In the genomic region with DNA sequence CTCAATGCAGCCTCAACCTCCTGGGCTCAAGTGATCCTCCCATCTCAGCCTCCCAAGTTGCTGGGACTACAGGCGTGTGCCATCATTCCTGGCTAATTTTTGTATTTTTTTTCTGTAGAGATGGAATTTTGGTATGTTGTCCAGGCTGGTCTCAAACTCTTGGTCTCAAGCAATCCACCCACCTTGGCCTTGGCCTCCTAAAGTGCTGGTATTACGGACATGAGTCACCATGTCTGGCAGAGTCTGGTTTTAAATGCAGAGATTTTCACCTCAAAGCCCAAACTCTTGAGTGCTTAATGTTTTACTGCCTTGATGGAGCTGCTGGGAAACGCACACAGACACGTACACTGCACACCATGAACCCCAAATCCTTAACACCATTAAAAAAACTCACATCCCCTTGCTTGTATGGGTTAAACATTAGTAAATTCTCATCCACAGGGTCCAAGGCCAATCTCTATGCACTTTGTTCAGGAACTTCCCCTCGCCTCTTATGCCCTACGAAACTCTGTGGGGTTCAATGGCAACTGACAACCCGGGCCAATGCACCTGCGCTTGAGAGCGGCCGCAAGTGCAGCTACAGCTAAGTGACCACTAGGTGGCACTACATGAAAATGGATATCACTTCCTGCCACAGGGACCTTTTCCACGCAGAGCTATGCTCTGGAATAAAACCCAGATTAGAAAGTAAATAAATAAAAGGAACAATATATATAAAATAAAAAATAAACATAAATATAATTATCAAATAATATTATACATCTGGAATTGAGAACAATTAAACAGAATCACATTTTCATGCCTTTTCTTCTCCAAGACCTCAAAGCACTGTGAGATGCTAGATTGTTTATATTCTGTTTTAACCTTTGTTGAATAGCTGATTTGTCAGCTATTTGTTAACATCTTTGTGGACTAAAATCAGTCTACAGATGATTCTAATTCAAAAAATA, we compare ENCODE assay signal across 8 cellular contexts.
A peak's percentile ranks its signal among the peaks of the same experiment; 100 is the strongest.
DNase-seq lines count a peak whose midpoint lies in the region; TF ChIP-seq lines count a peak whose summit lies in the region.

No MANE protein-coding gene starts in this region.

- no peaks in the 10 kb centered on the region for H3K9me3 ChIP-seq in cardiac muscle cell (ENCODE audit: low read depth)

- no peak overlapping the region for H3K4me3 Mint-ChIP-seq in activated naive CD8-positive, alpha-beta T cell treated with anti-CD3 and anti-CD28 coated beads for 36 hours

- no peaks in the 10 kb centered on the region for H3K9me3 Mint-ChIP-seq in activated naive CD8-positive, alpha-beta T cell treated with anti-CD3 and anti-CD28 coated beads for 36 hours

- peak; percentile 49 for DNase-seq in GM12864 (ENCODE audit: low read depth)
- DNase-seq in H7, result peak; percentile 74
- peak; percentile 74 for DNase-seq in LoVo (ENCODE audit: low spot score)
- peak; percentile 65 for DNase-seq in SKM-1 treated with dmso at 0.1 percent for 144 hours (lab: John Stamatoyannopoulos, UW; ENCODE audit: unreplicated experiment)
- peak; percentile 60 for DNase-seq in activated naive CD8-positive, alpha-beta T cell treated with anti-CD3 and anti-CD28 coated beads for 36 hours
- DNase-seq in cardiac muscle cell (ENCODE audit: low read depth in 1 of 2, low spot score in 1 of 2), result peak; percentile 80 to 81
- peak; percentile 71 for DNase-seq in renal cortical epithelial cell (ENCODE audit: low read depth)
- no peak for DNase-seq in cortex of kidney (lab: John Stamatoyannopoulos, UW)

- peaks cover 16% of the 10 kb centered on the region for H3K4me1 ChIP-seq in cardiac muscle cell (ENCODE audit: low read depth)

- H3K36me3 Mint-ChIP-seq in activated naive CD8-positive, alpha-beta T cell treated with anti-CD3 and anti-CD28 coated beads for 36 hours, result peaks cover 10% of the 10 kb centered on the region

- TF ChIP-seq CTCF in GM12864 (IDR thresholded peaks at IDR 0.05; ENCODE audit: low read depth, low read length, missing control alignments) (peak; percentile 67), cardiac muscle cell (IDR thresholded peaks at IDR 0.05; ENCODE audit: low read depth, low read length) (peak; percentile 87)

- no peaks in the 10 kb centered on the region for H3K27me3 Mint-ChIP-seq in activated naive CD8-positive, alpha-beta T cell treated with anti-CD3 and anti-CD28 coated beads for 36 hours

- H3K4me3 ChIP-seq in GM12864 (ENCODE audit: low read depth, low read length), result no peak overlapping the region
- H3K4me3 ChIP-seq in H7 (ENCODE audit: insufficient read depth, low read depth, low read length), result no peak overlapping the region
- H3K4me3 ChIP-seq in cardiac muscle cell, result no peak overlapping the region

- H3K27me3 ChIP-seq in H7 (ENCODE audit: control insufficient read depth, insufficient read depth, low read length) (no peaks in the 10 kb centered on the region), cardiac muscle cell (no peaks in the 10 kb centered on the region)

- no peak overlapping the region for H3K27ac ChIP-seq in cardiac muscle cell

- H3K36me3 ChIP-seq in H7 (replicated peaks; ENCODE audit: control insufficient read depth, insufficient read depth, low read length) (no peaks in the 10 kb centered on the region), cardiac muscle cell (peaks cover 13% of the 10 kb centered on the region)

- peaks cover 21% of the 10 kb centered on the region for H3K4me1 Mint-ChIP-seq in activated naive CD8-positive, alpha-beta T cell treated with anti-CD3 and anti-CD28 coated beads for 36 hours

- H3K27ac Mint-ChIP-seq in activated naive CD8-positive, alpha-beta T cell treated with anti-CD3 and anti-CD28 coated beads for 36 hours, result peak overlapping the region; percentile 51
